In the genomic region with DNA sequence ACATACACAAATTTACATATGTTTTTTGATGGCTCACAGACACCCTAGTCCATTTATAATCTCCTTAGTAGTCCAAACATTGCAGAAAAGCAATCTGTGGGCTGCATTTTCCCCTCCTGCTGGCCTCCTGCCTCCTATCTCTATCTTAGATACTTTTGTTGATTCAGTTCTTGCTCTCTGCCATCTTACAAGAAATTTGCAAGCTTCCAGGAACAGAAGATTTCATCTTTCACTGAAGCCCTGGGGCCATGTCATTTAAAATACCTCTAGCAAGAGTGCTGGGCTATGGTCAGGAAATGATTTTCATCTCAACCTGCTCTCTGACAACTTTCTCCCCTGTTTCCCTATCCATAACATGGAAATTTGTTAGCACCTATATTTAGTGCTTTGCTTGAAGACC, we compare ENCODE assay signal across 1 cellular context.
TF ChIP-seq lines count a peak whose summit lies in the region.

No MANE protein-coding gene starts in this region.

TF ChIP-seq in K562, 482 proteins besides CTCF, POLR2A, EP300 and RAD21:
- TF ChIP-seq RCOR1 (IDR thresholded peaks at IDR 0.05; ENCODE audit: borderline replicate concordance in 1 of 2, low read depth in 2 of 2, low read length in 2 of 2) (peak in 1 of 2 experiments; percentile 77; a peak in 2 of 4 replicates), JUND (IDR thresholded peaks at IDR 0.05; ENCODE audit: borderline replicate concordance, low read depth, low read length) (no peak), JUND (tag; IDR thresholded peaks at IDR 0.05; ENCODE audit: borderline replicate concordance, low read depth, low read length) (peak; percentile 22; the same call in 1 of the 3 replicates), FOXA3 (CRISPR knock-in tag; conservative IDR thresholded peaks at IDR 0.05 in 1 of 2, IDR thresholded peaks at IDR 0.05 in 1 of 2) (peak in 1 of 2 experiments; percentile 40; a peak in 1 of 4 replicates), SMARCB1 (IDR thresholded peaks at IDR 0.05; ENCODE audit: insufficient read length, low read depth) (no peak), ATF7 (IDR thresholded peaks at IDR 0.05) (0 out of 2 replicates have a peak, but pooled peaks have one; percentile 9), TBL1XR1 (IDR thresholded peaks at IDR 0.05; ENCODE audit: low read length in 2 of 2) (peak in 1 of 2 experiments; percentile 46; a peak in 1 of 4 replicates)
